In genomic region chr1:26335774-26336476, GRCh38 we compare ENCODE assay signal across 9 cellular contexts. TPM values are rescaled to one million over a fixed set of nuclear protein-coding genes. Genes with fewer than 3 reads are reported as not detected.
DNase-seq lines count a peak whose midpoint lies in the region; ATAC-seq, FAIRE-seq and TF ChIP-seq lines count a peak whose summit lies in the region.
"Had no signal": no experiment of that assay in that cellular context is flagged by ENCODE, and none has a peak within 500 bp of the region (broad histone marks: within the 10 kb centered on the region; RNA-seq: fewer than 3 reads in every experiment).

No MANE protein-coding gene starts in this region.

- H3K27ac Mint-ChIP-seq in endothelial cell (ENCODE audit: unreplicated experiment) = no peak overlapping the region

- peaks cover 25% of the 10 kb centered on the region for H3K27me3 ChIP-seq in neutrophil
- H3K27me3 ChIP-seq in aorta (ENCODE audit: control insufficient read depth in 1 of 2, insufficient read depth in 2 of 2, low read length in 1 of 2) = no peaks in the 10 kb centered on the region

- H3K9me3 ChIP-seq in neutrophil (no peaks in the 10 kb centered on the region), aorta (ENCODE audit: control insufficient read depth, low read length) (no peaks in the 10 kb centered on the region)

- H3K9me3 Mint-ChIP-seq in endothelial cell (ENCODE audit: unreplicated experiment) = no peaks in the 10 kb centered on the region

- H3K4me3 Mint-ChIP-seq in endothelial cell (ENCODE audit: unreplicated experiment) = peak overlapping the region; percentile 88

- H3K4me3 ChIP-seq in neutrophil (ENCODE audit: low read depth in 1 of 2, low read length in 1 of 2) (peak overlapping the region; percentile 79 to 81), aorta (ENCODE audit: low read length in 2 of 2) (peak overlapping the region in 1 of 2 donors; percentile 9)

- no peaks in the 10 kb centered on the region for H3K36me3 Mint-ChIP-seq in endothelial cell (ENCODE audit: low read depth, unreplicated experiment)

- H3K4me1 ChIP-seq in neutrophil (ENCODE audit: control insufficient read depth in 1 of 2, insufficient read depth in 1 of 2, low read depth in 1 of 2, low read length in 1 of 2) (peaks cover 41 to 42% of the 10 kb centered on the region in 2 experiments), aorta (ENCODE audit: control insufficient read depth in 1 of 2, insufficient read depth in 2 of 2, low read length in 2 of 2) (no peaks in the 10 kb centered on the region)

- intact Hi-C loops in aorta (cut with DNase I) = no loop called here

- peaks cover 7% of the 10 kb centered on the region for H3K36me3 ChIP-seq in neutrophil
- no peaks in the 10 kb centered on the region for H3K36me3 ChIP-seq in aorta (ENCODE audit: control insufficient read depth in 1 of 2, insufficient read depth in 2 of 2, low read length in 1 of 2)

- TF ChIP-seq CTCF in endothelial cell (IDR thresholded peaks at IDR 0.05; ENCODE audit: unreplicated experiment) (no peak), neutrophil (IDR thresholded peaks at IDR 0.05) (no peak)

- FAIRE-seq in GM18507 (lab: Jason Lieb, UNC) = peak; percentile 71
- FAIRE-seq in urothelium cell line (lab: Jason Lieb, UNC) = no peak

- H3K4me1 Mint-ChIP-seq in endothelial cell (ENCODE audit: unreplicated experiment) = peaks cover 11% of the 10 kb centered on the region

- peaks cover 3% of the 10 kb centered on the region for H3K27me3 Mint-ChIP-seq in endothelial cell (ENCODE audit: unreplicated experiment)

- TF ChIP-seq POLR2A in erythroblast (IDR thresholded peaks at IDR 0.05; ENCODE audit: low read length) (no peak), GM18505 (IDR thresholded peaks at IDR 0.05; ENCODE audit: borderline replicate concordance, extremely low read depth, insufficient read depth, insufficient read length) (no peak)

- no peak for ATAC-seq in aorta (ENCODE audit: low FRiP score)
- no peak for ATAC-seq in GM18505 (IDR thresholded peaks at IDR 0.05; ENCODE audit: unreplicated experiment)

- 3% methylated on average over 40 to 41 of the region's 41 CpGs for WGBS in aorta, 2 donors

- DNase-seq in GM18507 (ENCODE audit: extremely low spot score, insufficient read length, low read depth) (no peak), NCI-H345 treated with DMSO at 0.1 percent for 48 hours (lab: John Stamatoyannopoulos, UW; ENCODE audit: unreplicated experiment) (peak; percentile 39), endothelial cell (ENCODE audit: low spot score) (no peak), urothelium cell line (ENCODE audit: low spot score) (no peak), aorta (no peak), erythroblast (lab: John Stamatoyannopoulos, UW) (no peak)

- peak overlapping the region; percentile 71 for H3K27ac ChIP-seq in neutrophil
- no peak overlapping the region for H3K27ac ChIP-seq in aorta (ENCODE audit: low read depth in 1 of 2, low read length in 2 of 2)

RNA-seq across cellular contexts. Expression of gene CRYBG2, which starts 18.0 kb away (rescaled TPM):
- 1.4 TPM for total RNA-seq in endothelial cell (ENCODE audit: unreplicated experiment)
- total RNA-seq in aorta = under 1 TPM in 1 of 2 donors, not detected in 1; 0.27 TPM
- 1 to 10 TPM in 1 of 2 donors, under 1 TPM in 1; 0.05 to 6.4 TPM for polyA plus RNA-seq in aorta

RNA-seq across cellular contexts. Expression of gene CD52, which starts 18.2 kb away (rescaled TPM):
- total RNA-seq in endothelial cell (ENCODE audit: unreplicated experiment) (21.8 TPM), aorta (10 to 100 TPM; 12.0 to 14.7 TPM)
- 10 to 100 TPM in 1 of 2 donors, 1 to 10 TPM in 1; 8.3 to 31.4 TPM for polyA plus RNA-seq in aorta

RNA-seq across cellular contexts. Expression of gene UBXN11, which starts 29.5 kb away (rescaled TPM):
- total RNA-seq in endothelial cell (ENCODE audit: unreplicated experiment) (16.0 TPM), aorta (10 to 100 TPM; 14.6 to 33.9 TPM)
- 10 to 100 TPM; 11.6 to 46.8 TPM for polyA plus RNA-seq in aorta

RNA-seq across cellular contexts. Expression of gene ZNF683, which starts 36.6 kb away (rescaled TPM):
- total RNA-seq in endothelial cell (ENCODE audit: unreplicated experiment) (not detected), aorta (under 1 TPM; 0.24 to 0.65 TPM)
- polyA plus RNA-seq in aorta = under 1 TPM in 1 of 2 donors, not detected in 1; 0.87 TPM
- total RNA-seq: T-helper 1 cell treated with Interleukin-12 subunit alpha and Interleukin-12 subunit beta and Interleukin-4 antibody, amounts not matched to agents 30 ng/mL and 1 ng/mL, for 36 hours had no signal

RNA-seq across cellular contexts. Expression of gene SH3BGRL3, which starts 56.0 kb away (rescaled TPM):
- total RNA-seq in endothelial cell (ENCODE audit: unreplicated experiment) (226 TPM), aorta (100 to 1,000 TPM; 160 to 252 TPM)
- polyA plus RNA-seq in aorta = 100 to 1,000 TPM; 219 to 232 TPM
